In the genomic region with DNA sequence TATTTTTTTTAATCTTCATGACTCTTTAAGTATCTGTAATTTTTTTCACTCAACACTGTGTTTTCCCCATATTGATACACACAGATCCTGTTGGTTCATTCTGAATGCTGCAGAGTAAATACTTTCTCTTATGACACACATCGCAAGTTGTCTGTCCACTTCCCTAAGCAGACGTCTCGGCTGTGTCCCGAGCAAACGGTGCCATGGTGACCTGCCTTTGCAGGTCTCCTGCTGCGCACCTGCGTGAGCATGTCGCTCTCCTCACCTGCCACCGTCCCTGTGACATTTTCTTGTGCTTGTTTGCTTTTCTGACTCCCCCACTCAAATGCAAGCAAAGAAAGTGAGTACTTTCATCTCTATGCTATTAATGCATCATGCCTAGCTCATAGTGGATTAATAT, we compare ENCODE assay signal across 15 cellular contexts. TPM values are rescaled to one million over a fixed set of nuclear protein-coding genes. Genes with fewer than 3 reads are reported as not detected.
"Had no signal": no experiment of that assay in that cellular context is flagged by ENCODE, and none has a peak within 500 bp of the region (broad histone marks: within the 10 kb centered on the region; RNA-seq: fewer than 3 reads in every experiment).

No MANE protein-coding gene starts in this region.

- H3K27me3 Mint-ChIP-seq: activated CD4-positive, alpha-beta T cell treated with anti-CD3 and anti-CD28 coated beads, Interleukin-2, amount 10 ng/mL, durations not matched to agents 7 days and 5 days had no signal

- H3K4me3 ChIP-seq: left lung, ovary, testis had no signal

- H3K27ac Mint-ChIP-seq: activated CD4-positive, alpha-beta T cell treated with anti-CD3 and anti-CD28 coated beads, Interleukin-2, amount 10 ng/mL, durations not matched to agents 7 days and 5 days; activated T-cell treated with anti-CD3 and anti-CD28 coated beads, Interleukin-2, amount 50 U/mL, for 24 hours; stimulated activated naive CD8-positive, alpha-beta T cell treated with anti-CD3 and anti-CD28 coated beads, Interleukin-15, amount 100 ng/mL, for 72 hours; T-helper 2 cell treated with Interferon-gamma antibody and Interleukin-4, amounts not matched to agents 5 μg/mL and 100 μg/mL, for 36 hours had no signal

- H3K4me3 Mint-ChIP-seq: activated CD4-positive, alpha-beta T cell treated with anti-CD3 and anti-CD28 coated beads, Interleukin-2, amount 10 ng/mL, durations not matched to agents 7 days and 5 days; activated T-cell treated with anti-CD3 and anti-CD28 coated beads, Interleukin-2, amount 50 U/mL, for 24 hours; stimulated activated naive CD8-positive, alpha-beta T cell treated with anti-CD3 and anti-CD28 coated beads, Interleukin-15, amount 100 ng/mL, for 72 hours; T-helper 2 cell treated with Interferon-gamma antibody and Interleukin-4, amounts not matched to agents 5 μg/mL and 100 μg/mL, for 36 hours had no signal

- H3K9me3 Mint-ChIP-seq: activated CD4-positive, alpha-beta T cell treated with anti-CD3 and anti-CD28 coated beads, Interleukin-2, amount 10 ng/mL, durations not matched to agents 7 days and 5 days; activated T-cell treated with anti-CD3 and anti-CD28 coated beads, Interleukin-2, amount 50 U/mL, for 24 hours; stimulated activated naive CD8-positive, alpha-beta T cell treated with anti-CD3 and anti-CD28 coated beads, Interleukin-15, amount 100 ng/mL, for 72 hours; T-helper 2 cell treated with Interferon-gamma antibody and Interleukin-4, amounts not matched to agents 5 μg/mL and 100 μg/mL, for 36 hours had no signal

- ATAC-seq: esophagus mucosa; left lung; sciatic nerve; stimulated activated naive CD8-positive, alpha-beta T cell treated with anti-CD3 and anti-CD28 coated beads, Interleukin-15, amount 100 ng/mL, for 72 hours had no signal

- DNase-seq: activated CD4-positive, alpha-beta T cell treated with anti-CD3 and anti-CD28 coated beads, Interleukin-2, amount 10 ng/mL, durations not matched to agents 7 days and 5 days; activated CD4-positive, CD25-positive, alpha-beta regulatory T cell; activated effector memory CD4-positive, alpha-beta T cell treated with Interleukin-2 at 50 U/mL for 16 hours; activated naive CD4-positive, alpha-beta T cell treated with anti-CD3 and anti-CD28 coated beads, Interleukin-2, amount 50 U/mL, for 16 hours; activated T-cell treated with anti-CD3 and anti-CD28 coated beads, Interleukin-2, amount 50 U/mL, for 24 hours; left lung; mammary epithelial cell; ovary; stimulated activated naive CD8-positive, alpha-beta T cell treated with anti-CD3 and anti-CD28 coated beads, Interleukin-15, amount 100 ng/mL, for 72 hours; testis had no signal

RNA-seq across cellular contexts. Expression of gene CCDC70, which starts 57.8 kb away (rescaled TPM):
- total RNA-seq: activated CD4-positive, alpha-beta T cell treated with anti-CD3 and anti-CD28 coated beads, Interleukin-2, amount 10 ng/mL, durations not matched to agents 7 days and 5 days; astrocyte; esophagus mucosa; left lung; mammary epithelial cell; ovary; sciatic nerve; urinary bladder had no signal
